8 cellular contexts compared by ENCODE assay signal in the genomic region with DNA sequence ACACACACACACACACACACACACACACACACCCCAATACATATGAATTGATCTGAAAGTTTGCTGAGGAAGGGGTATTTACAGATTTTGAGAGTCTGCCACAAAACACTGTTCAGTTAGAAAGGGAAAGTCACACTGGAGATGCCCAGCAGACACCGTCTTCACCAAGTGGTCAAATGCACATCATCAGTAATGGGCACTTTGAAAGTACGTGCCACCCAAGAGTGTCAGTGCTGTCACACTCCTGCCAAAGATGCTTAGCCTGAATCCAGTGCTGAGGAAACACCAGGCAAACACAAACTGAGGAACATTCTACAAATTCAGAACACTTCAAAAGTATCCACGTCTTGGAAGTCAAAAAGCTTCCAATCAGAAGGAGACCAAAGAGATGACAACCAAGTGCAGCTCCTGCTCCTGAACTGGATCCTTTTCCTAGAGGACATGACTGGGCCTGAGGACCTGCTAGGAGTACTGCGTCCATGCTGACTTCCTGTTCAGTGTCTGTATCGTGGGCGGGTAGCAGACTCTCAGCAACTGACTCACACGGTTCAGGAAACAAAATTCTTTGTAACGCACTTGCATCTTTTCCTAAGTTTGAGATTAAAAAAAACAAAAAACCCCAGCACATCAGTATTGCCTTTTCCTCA. TPM values are rescaled to one million over a fixed set of nuclear protein-coding genes. Genes with fewer than 3 reads are reported as not detected.
DNase-seq lines count a peak whose midpoint lies in the region; ATAC-seq and TF ChIP-seq lines count a peak whose summit lies in the region.

No MANE protein-coding gene starts in this region.

- H3K79me2 ChIP-seq in DND-41 (ENCODE audit: insufficient read depth, low read length): no peaks in the 10 kb centered on the region

- no peak overlapping the region for H3K4me3 ChIP-seq in DND-41 (ENCODE audit: low read depth in 1 of 2, low read length in 2 of 2)
- no peak overlapping the region for H3K4me3 ChIP-seq in epithelial cell of esophagus (ENCODE audit: low read length)
- H3K4me3 ChIP-seq in Peyer's patch: no peak overlapping the region

- H3K9me3 ChIP-seq in DND-41 (ENCODE audit: insufficient read depth, low read length, severe bottlenecking) (no peaks in the 10 kb centered on the region), Peyer's patch (no peaks in the 10 kb centered on the region)

- H3K4me3 Mint-ChIP-seq in T-helper 2 cell treated with Interferon-gamma antibody and Interleukin-4, amounts not matched to agents 5 μg/mL and 100 μg/mL, for 36 hours: peak overlapping the region; percentile 1

- H3K4me1 Mint-ChIP-seq in T-helper 2 cell treated with Interferon-gamma antibody and Interleukin-4, amounts not matched to agents 5 μg/mL and 100 μg/mL, for 36 hours (ENCODE audit: low read depth): peaks cover 15% of the 10 kb centered on the region

- H3K9me3 Mint-ChIP-seq in T-helper 2 cell treated with Interferon-gamma antibody and Interleukin-4, amounts not matched to agents 5 μg/mL and 100 μg/mL, for 36 hours: no peaks in the 10 kb centered on the region

- H3K36me3 ChIP-seq in DND-41 (ENCODE audit: insufficient read depth, low read length): peaks cover 77% of the 10 kb centered on the region
- H3K36me3 ChIP-seq in Peyer's patch: peaks cover 0 to 80% (median 0%) of the 10 kb centered on the region in 3 donors

- no peaks in the 10 kb centered on the region for H3K27me3 Mint-ChIP-seq in T-helper 2 cell treated with Interferon-gamma antibody and Interleukin-4, amounts not matched to agents 5 μg/mL and 100 μg/mL, for 36 hours (ENCODE audit: low read depth)

- H3K4me1 ChIP-seq in DND-41 (ENCODE audit: insufficient read depth, low read length) (no peaks in the 10 kb centered on the region), Peyer's patch (no peaks in the 10 kb centered on the region)

- H3K27ac Mint-ChIP-seq in T-helper 2 cell treated with Interferon-gamma antibody and Interleukin-4, amounts not matched to agents 5 μg/mL and 100 μg/mL, for 36 hours: peak overlapping the region; percentile 67

- H2AFZ ChIP-seq in DND-41 (ENCODE audit: low read depth, low read length): no peak overlapping the region

- H3K9ac ChIP-seq in DND-41 (ENCODE audit: low read depth, low read length): no peak overlapping the region

- H3K27me3 ChIP-seq in DND-41 (ENCODE audit: insufficient read depth, low read length, poor library complexity) (no peaks in the 10 kb centered on the region), Peyer's patch (no peaks in the 10 kb centered on the region)

- no peak for TF ChIP-seq CTCF in DND-41 (IDR thresholded peaks at IDR 0.05; ENCODE audit: borderline replicate concordance, extremely low read depth, low read length, poor library complexity, severe bottlenecking)
- TF ChIP-seq CTCF in epithelial cell of esophagus (IDR thresholded peaks at IDR 0.05; ENCODE audit: insufficient read depth, low read depth, low read length, missing control alignments): no peak
- TF ChIP-seq CTCF in Peyer's patch (IDR thresholded peaks at IDR 0.05): no peak

- ATAC-seq in DND-41 (ENCODE audit: insufficient read depth, low read depth): 0 out of 3 replicates have a peak, but pooled peaks have one; percentile 8
- ATAC-seq in HG03439 (IDR thresholded peaks at IDR 0.05; ENCODE audit: unreplicated experiment): no peak

- no peak for DNase-seq in DND-41
- peak; percentile 35 for DNase-seq in T-helper 2 cell treated with Interferon-gamma antibody and Interleukin-4, amounts not matched to agents 5 μg/mL and 100 μg/mL, for 36 hours (ENCODE audit: low spot score)
- DNase-seq in epithelial cell of esophagus (ENCODE audit: low read depth): peak; percentile 86
- DNase-seq in pulmonary artery endothelial cell (ENCODE audit: low read depth, low spot score): peak; percentile 71
- no peak for DNase-seq in Peyer's patch
- DNase-seq in OCI-M1 (lab: John Stamatoyannopoulos, UW): no peak
- DNase-seq in T-helper 9 cell: no peak

- no peak overlapping the region for H3K4me2 ChIP-seq in DND-41 (ENCODE audit: insufficient read depth, low read length)

- peaks cover 38% of the 10 kb centered on the region for H3K36me3 Mint-ChIP-seq in T-helper 2 cell treated with Interferon-gamma antibody and Interleukin-4, amounts not matched to agents 5 μg/mL and 100 μg/mL, for 36 hours (ENCODE audit: low read depth)

- H3K27ac ChIP-seq in DND-41 (ENCODE audit: low read length) (no peak overlapping the region), Peyer's patch (peak overlapping the region in 2 of 4 donors; percentile 25)

- peaks cover 7% of the 10 kb centered on the region for H4K20me1 ChIP-seq in DND-41 (ENCODE audit: insufficient read depth, low read length)

- TF ChIP-seq POLR2A in Peyer's patch (IDR thresholded peaks at IDR 0.05): no peak

RNA-seq across cellular contexts. Expression of gene PSMC1, which starts 18.6 kb away (rescaled TPM):
- total RNA-seq in pulmonary artery endothelial cell (177 and 224 TPM in 2 replicates), Peyer's patch (10 to 100 TPM; 24.4 to 51.9 (median 40.9) TPM)

RNA-seq across cellular contexts. Expression of gene NRDE2, which starts 56.8 kb away (rescaled TPM):
- total RNA-seq in pulmonary artery endothelial cell (8.7 and 11.8 TPM in 2 replicates), Peyer's patch (10 to 100 TPM; 28.2 to 47.0 (median 41.5) TPM)

Comparison
In these comparisons a context has a peak if more than half of its experiments do, and no peak if none do; other contexts are left out.
1. DNase-seq: peak in T-helper 2 cell treated with Interferon-gamma antibody and Interleukin-4, amounts not matched to agents 5 μg/mL and 100 μg/mL, for 36 hours (single experiment), epithelial cell of esophagus (single experiment) and pulmonary artery endothelial cell (single experiment); none in DND-41 (single experiment), Peyer's patch (0 of 3), OCI-M1 (single experiment) and T-helper 9 cell (single experiment).